In the genomic region with DNA sequence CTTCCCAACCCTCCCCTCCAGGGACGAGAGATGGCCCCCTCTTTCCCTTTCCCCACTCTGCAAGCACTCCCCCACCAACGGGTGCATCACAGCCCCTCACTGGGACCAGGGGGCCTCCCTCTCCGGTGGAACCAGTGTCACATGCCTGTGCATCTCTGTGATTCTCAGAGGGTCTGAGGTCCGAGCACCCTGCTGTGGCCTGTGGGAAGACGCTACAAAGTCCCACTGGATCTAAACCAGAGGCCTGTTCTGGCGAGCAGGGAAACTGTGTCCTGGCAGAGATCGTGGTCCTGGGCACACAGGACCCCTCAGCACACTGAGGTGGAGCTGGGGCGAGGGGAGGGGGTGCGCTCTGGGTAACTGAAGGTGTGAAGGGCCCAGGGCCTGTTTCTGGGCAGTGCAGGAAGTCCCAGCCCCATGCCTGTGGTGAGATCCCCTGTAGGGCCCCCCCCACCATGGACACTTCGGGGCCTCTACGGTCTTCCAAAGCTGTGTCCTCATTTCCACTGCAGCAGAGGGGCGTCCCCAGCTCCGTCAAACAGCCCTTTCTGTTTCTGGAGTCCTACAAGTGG, we compare ENCODE assay signal across 20 cellular contexts. TPM values are rescaled to one million over a fixed set of nuclear protein-coding genes. Genes with fewer than 3 reads are reported as not detected.
DNase-seq lines count a peak whose midpoint lies in the region; ATAC-seq, FAIRE-seq and TF ChIP-seq lines count a peak whose summit lies in the region.
"Had no signal": no experiment of that assay in that cellular context is flagged by ENCODE, and none has a peak within 500 bp of the region (broad histone marks: within the 10 kb centered on the region; RNA-seq: fewer than 3 reads in every experiment).

No MANE protein-coding gene starts in this region.

- CTCF ChIA-PET in PC-3 (lab: Charles Lee): interaction anchor here (0.5 kb wide), 1 partner anchor 80 kb away, joined by 3 read pairs; no protein-coding TSS in a partner anchor

- ATAC-seq in activated T-cell treated with anti-CD3 and anti-CD28 coated beads, Interleukin-2, amount 50 U/mL, for 72 hours (replicated peaks in 1 of 2): no peak
- ATAC-seq in activated T-cell treated with anti-CD3 and anti-CD28 coated beads, Interleukin-2, amount 50 U/mL, for 4 hours: no peak
- ATAC-seq in PC-3 (no peak), GM21786 (IDR thresholded peaks at IDR 0.05; ENCODE audit: unreplicated experiment) (no peak)
- ATAC-seq: gastrocnemius medialis had no signal

- peak overlapping the region; percentile 85; the same call in 1 of the 2 replicates for H3K4me3 ChIP-seq in PC-3 (ENCODE audit: low read length)
- no peak overlapping the region for H3K4me3 ChIP-seq in kidney (ENCODE audit: low read length in 2 of 2)
- no peak overlapping the region for H3K4me3 ChIP-seq in sigmoid colon
- H3K4me3 ChIP-seq: adrenal gland, gastrocnemius medialis, vagina had no signal

- no peaks in the 10 kb centered on the region for H3K9me2 ChIP-seq in PC-3 (replicated peaks; ENCODE audit: low read length)

- H3K36me3 ChIP-seq in PC-3 (ENCODE audit: low read depth, low read length) (no peaks in the 10 kb centered on the region; the same call in 1 of the 2 replicates), kidney (ENCODE audit: control insufficient read depth in 1 of 2, insufficient read depth in 2 of 2, low read length in 2 of 2) (no peaks in the 10 kb centered on the region), sigmoid colon (no peaks in the 10 kb centered on the region)
- H3K36me3 ChIP-seq: adrenal gland, gastrocnemius medialis, vagina had no signal

- TF ChIP-seq POLR2A in sigmoid colon (IDR thresholded peaks at IDR 0.05): no peak

- intact Hi-C loops in PC-3 (cut with micrococcal nuclease) (loop anchor here (2.0 to 10.0 kb wide), 3 partner anchors 49 to 177 kb away; no protein-coding TSS in a partner anchor), kidney (cut with DNase I) (no loop called here), sigmoid colon (cut with DNase I) (no loop called here)

- no peaks in the 10 kb centered on the region for H3F3A ChIP-seq in PC-3 (ENCODE audit: low read length, unreplicated experiment)

- H3K79me2 ChIP-seq in PC-3 (ENCODE audit: low read length): peaks cover 38% of the 10 kb centered on the region

- no peak overlapping the region for H3K27ac Mint-ChIP-seq in activated T-cell treated with anti-CD3 and anti-CD28 coated beads, Interleukin-2, amount 50 U/mL, for 72 hours
- H3K27ac Mint-ChIP-seq: activated B cell treated with CpG ODN at 0.5 μM for 24 hours had no signal

- H3K4me2 ChIP-seq in PC-3 (ENCODE audit: low read length): peak overlapping the region; percentile 97

- TF ChIP-seq CTCF in PC-3 (conservative IDR thresholded peaks at IDR 0.05; ENCODE audit: low read depth, low read length) (no peak), kidney (IDR thresholded peaks at IDR 0.05; ENCODE audit: borderline replicate concordance, extremely low read depth, insufficient read depth) (no peak), sigmoid colon (IDR thresholded peaks at IDR 0.05) (no peak)

- H3K9me3 Mint-ChIP-seq in activated T-cell treated with anti-CD3 and anti-CD28 coated beads, Interleukin-2, amount 50 U/mL, for 72 hours: no peaks in the 10 kb centered on the region
- H3K9me3 Mint-ChIP-seq in activated T-cell treated with anti-CD3 and anti-CD28 coated beads, Interleukin-2, amount 50 U/mL, for 4 hours: no peaks in the 10 kb centered on the region
- H3K9me3 Mint-ChIP-seq: activated B cell treated with CpG ODN at 0.5 μM for 24 hours had no signal

- peak overlapping the region; percentile 27 to 33 for H3K4me3 Mint-ChIP-seq in activated T-cell treated with anti-CD3 and anti-CD28 coated beads, Interleukin-2, amount 50 U/mL, for 72 hours
- H3K4me3 Mint-ChIP-seq in activated T-cell treated with anti-CD3 and anti-CD28 coated beads, Interleukin-2, amount 50 U/mL, for 4 hours: no peak overlapping the region

- H3K9me3 ChIP-seq in PC-3 (ENCODE audit: low read length) (no peaks in the 10 kb centered on the region), kidney (ENCODE audit: control insufficient read depth in 1 of 2, low read length in 2 of 2) (no peaks in the 10 kb centered on the region), sigmoid colon (no peaks in the 10 kb centered on the region)
- H3K9me3 ChIP-seq: adrenal gland, gastrocnemius medialis, vagina had no signal

- no peak overlapping the region for H3K9ac ChIP-seq in PC-3 (ENCODE audit: low read length)
- no peak overlapping the region for H3K9ac ChIP-seq in kidney (ENCODE audit: low read length in 2 of 2)

- H3K4me1 ChIP-seq in PC-3 (ENCODE audit: insufficient read depth, low read length): peaks cover 17% of the 10 kb centered on the region
- H3K4me1 ChIP-seq in kidney (ENCODE audit: control insufficient read depth in 1 of 2, insufficient read depth in 1 of 2, low read depth in 1 of 2, low read length in 2 of 2): peaks cover 0 to 2% of the 10 kb centered on the region in 2 donors
- H3K4me1 ChIP-seq in sigmoid colon: peaks cover 0 to 20% (median 16%) of the 10 kb centered on the region in 4 donors

- no peak for FAIRE-seq in kidney (lab: Jason Lieb, UNC)
- FAIRE-seq: H54, HTR-8/SVneo had no signal

- H3K36me3 Mint-ChIP-seq in activated T-cell treated with anti-CD3 and anti-CD28 coated beads, Interleukin-2, amount 50 U/mL, for 72 hours (ENCODE audit: insufficient read depth in 2 of 2): no peaks in the 10 kb centered on the region
- no peaks in the 10 kb centered on the region for H3K36me3 Mint-ChIP-seq in activated T-cell treated with anti-CD3 and anti-CD28 coated beads, Interleukin-2, amount 50 U/mL, for 4 hours (ENCODE audit: insufficient read depth)

- peaks cover 18% of the 10 kb centered on the region for H3K27me3 Mint-ChIP-seq in activated T-cell treated with anti-CD3 and anti-CD28 coated beads, Interleukin-2, amount 50 U/mL, for 72 hours (ENCODE audit: low read depth)
- peaks cover 26% of the 10 kb centered on the region for H3K27me3 Mint-ChIP-seq in activated T-cell treated with anti-CD3 and anti-CD28 coated beads, Interleukin-2, amount 50 U/mL, for 4 hours (ENCODE audit: low read depth)

- H3K27me3 ChIP-seq in PC-3 (ENCODE audit: low read length) (no peaks in the 10 kb centered on the region), sigmoid colon (peaks cover 17 to 28% (median 24%) of the 10 kb centered on the region in 3 donors)
- H3K27me3 ChIP-seq: adrenal gland, gastrocnemius medialis, vagina had no signal

- H2AFZ ChIP-seq in PC-3 (ENCODE audit: low read length): no peak overlapping the region

- DNase-seq in activated T-cell treated with anti-CD3 and anti-CD28 coated beads, Interleukin-2, amount 50 U/mL, for 72 hours: no peak
- DNase-seq in activated T-cell treated with anti-CD3 and anti-CD28 coated beads, Interleukin-2, amount 50 U/mL, for 4 hours: no peak
- DNase-seq in PC-3 (no peak), kidney (peak; percentile 70), sigmoid colon (peak; percentile 46), hippocampal formation (lab: John Stamatoyannopoulos, UW) (no peak), SKM-1 (lab: John Stamatoyannopoulos, UW; ENCODE audit: unreplicated experiment) (no peak)
- DNase-seq: activated B cell treated with CpG ODN at 0.5 μM for 24 hours; gastrocnemius medialis; GDM1; mesenchymal stem cell; NCI-H187; NCI-H524; stimulated activated naive CD4-positive, alpha-beta T cell had no signal

- no TSS peak for BruUV-seq in PC-3 (replicated peaks; lab: Mats Ljungman, UMichigan)

- no peak overlapping the region for H3K27ac ChIP-seq in PC-3 (ENCODE audit: low read length)
- no peak overlapping the region for H3K27ac ChIP-seq in kidney (ENCODE audit: low read depth in 2 of 2, low read length in 2 of 2)
- no peak overlapping the region for H3K27ac ChIP-seq in sigmoid colon
- H3K27ac ChIP-seq: epithelial cell of prostate, vagina had no signal

- 87 to 95% methylated on average over 13 of the region's 13 CpGs for WGBS in sigmoid colon, 2 donors

- no peak for TF ChIP-seq EP300 in sigmoid colon (IDR thresholded peaks at IDR 0.05)

- peaks cover 9% of the 10 kb centered on the region for H3K4me1 Mint-ChIP-seq in activated T-cell treated with anti-CD3 and anti-CD28 coated beads, Interleukin-2, amount 50 U/mL, for 72 hours (ENCODE audit: low read depth)
- H3K4me1 Mint-ChIP-seq in activated T-cell treated with anti-CD3 and anti-CD28 coated beads, Interleukin-2, amount 50 U/mL, for 4 hours (ENCODE audit: low read depth): peaks cover 8% of the 10 kb centered on the region

- POLR2A ChIA-PET in PC-3 (lab: Charles Lee; ENCODE audit: unreplicated experiment): interaction anchor here (0.6 kb wide), 1 partner anchor 391 kb away, joined by 3 read pairs; no protein-coding TSS in a partner anchor

- H4K20me1 ChIP-seq in PC-3 (ENCODE audit: low read length): no peaks in the 10 kb centered on the region

RNA-seq across cellular contexts. Expression of a gene that starts 8.0 kb away (rescaled TPM):
- total RNA-seq in activated T-cell treated with anti-CD3 and anti-CD28 coated beads, Interleukin-2, amount 50 U/mL, for 72 hours: 1 to 10 TPM; 4.0 to 4.1 TPM
- total RNA-seq in activated T-cell treated with anti-CD3 and anti-CD28 coated beads, Interleukin-2, amount 50 U/mL, for 4 hours: 1 to 10 TPM; 1.2 to 1.7 (median 1.4) TPM
- total RNA-seq in PC-3 (2014; rRNA removed): 11.1 and 14.3 TPM in 2 replicates
- 2.7 TPM for total RNA-seq in kidney
- 3.3 TPM for polyA plus RNA-seq in kidney (ENCODE audit: insufficient read depth, low read depth, low replicate concordance)
- total RNA-seq in sigmoid colon: 1 to 10 TPM in 2 of 4 donors, under 1 TPM in 2; under 0.01 to 1.9 (median 0.71) TPM
- polyA plus RNA-seq in sigmoid colon: 10 to 100 TPM in 1 of 3 donors, 1 to 10 TPM in 2; 7.2 to 13.2 (median 8.8) TPM
- total RNA-seq: vagina had no signal

Comparison
In these comparisons a context has a peak if more than half of its experiments do, and no peak if none do; other contexts are left out.
1. DNase-seq: peak in kidney (single experiment) and sigmoid colon (single experiment); none in activated T-cell treated with anti-CD3 and anti-CD28 coated beads, Interleukin-2, amount 50 U/mL, for 72 hours (0 of 2), activated T-cell treated with anti-CD3 and anti-CD28 coated beads, Interleukin-2, amount 50 U/mL, for 4 hours (single experiment), PC-3 (single experiment), hippocampal formation (0 of 2) and SKM-1 (single experiment).